8 cellular contexts compared by ENCODE assay signal in genomic region chr20:34825530-34826362, GRCh38. TPM values are rescaled to one million over a fixed set of nuclear protein-coding genes. Genes with fewer than 3 reads are reported as not detected.
DNase-seq lines count a peak whose midpoint lies in the region; ATAC-seq and TF ChIP-seq lines count a peak whose summit lies in the region.

Gene NCOA6, minus strand, starts transcription at chr20:34825651. Its CDS starts 43,296 bp downstream, at chr20:34782355.

- H3K4me3 ChIP-seq in HCT116 (replicated peaks in 1 of 2; ENCODE audit: low read depth in 1 of 2, low read length in 2 of 2): peak within 1 kb of the TSS; percentile 79 to 98
- peak within 1 kb of the TSS; percentile 99 for H3K4me3 ChIP-seq in osteoblast (ENCODE audit: insufficient read depth, low read length)

- intact Hi-C loops in HCT116 (cut with micrococcal nuclease): no loop called here

- H3K4me2 ChIP-seq in HCT116 (ENCODE audit: low read length) (peak within 1 kb of the TSS; percentile 82), osteoblast (ENCODE audit: insufficient read depth, low read length) (peak within 1 kb of the TSS; percentile 99)

- peak; percentile 54 for DNase-seq in ELF-1 (ENCODE audit: low read depth, low spot score)
- DNase-seq in HCT116 (ENCODE audit: low read depth, low spot score): peak; percentile 50
- peak; percentile 75 for DNase-seq in NAMALWA (ENCODE audit: low spot score)
- peak; percentile 48 for DNase-seq in SKM-1 (lab: John Stamatoyannopoulos, UW; ENCODE audit: unreplicated experiment)
- no peak for DNase-seq in glomerular endothelial cell (ENCODE audit: extremely low read depth, low read depth, low spot score)
- peak; percentile 97 for DNase-seq in osteoblast (ENCODE audit: insufficient read length, low spot score, missing footprints)

- H3K9ac ChIP-seq in HCT116 (ENCODE audit: low read length): peak within 1 kb of the TSS; percentile 93

- H3K4me1 Mint-ChIP-seq in activated naive CD4-positive, alpha-beta T cell treated with anti-CD3 and anti-CD28 coated beads, Interleukin-2, amount 50 U/mL, for 24 hours: peaks cover 40% of the 10 kb centered on the region

- no peaks in the 10 kb centered on the region for H3K9me3 Mint-ChIP-seq in activated naive CD4-positive, alpha-beta T cell treated with anti-CD3 and anti-CD28 coated beads, Interleukin-2, amount 50 U/mL, for 24 hours

- CTCF ChIA-PET in HCT116 (lab: Charles Lee): interaction anchor here (1.1 kb wide), 1 partner anchor 9 kb away, joined by 4 read pairs; no protein-coding TSS in a partner anchor

- peak within 1 kb of the TSS; percentile 97 for H2AFZ ChIP-seq in HCT116 (ENCODE audit: low read depth, low read length, poor library complexity, severe bottlenecking)
- peak within 1 kb of the TSS; percentile 93 for H2AFZ ChIP-seq in osteoblast (ENCODE audit: low read length)

- TF ChIP-seq POLR2A in HCT116 (IDR thresholded peaks at IDR 0.05; ENCODE audit: borderline replicate concordance, extremely low read depth, insufficient read depth, insufficient read length): peak; percentile 63

- no peak for TF ChIP-seq RAD21 in HCT116 (IDR thresholded peaks at IDR 0.05; ENCODE audit: low read depth)

- ATAC-seq in HCT116: peak; percentile 74

- H3K27me3 ChIP-seq in HCT116 (ENCODE audit: insufficient read depth, low read length) (no peaks in the 10 kb centered on the region), osteoblast (ENCODE audit: insufficient read depth, low read length) (peaks cover 6% of the 10 kb centered on the region)

- peaks cover 43% of the 10 kb centered on the region for H3K79me2 ChIP-seq in HCT116 (ENCODE audit: insufficient read depth, low read length)
- H3K79me2 ChIP-seq in osteoblast (ENCODE audit: insufficient read depth, low read length): peaks cover 44% of the 10 kb centered on the region

- H3K4me3 Mint-ChIP-seq in activated naive CD4-positive, alpha-beta T cell treated with anti-CD3 and anti-CD28 coated beads, Interleukin-2, amount 50 U/mL, for 24 hours: peak within 1 kb of the TSS; percentile 95

- BruUV-seq in HCT116 (replicated peaks; lab: Mats Ljungman, UMichigan): TSS peak; percentile 94

- RAD21 ChIA-PET in HCT116 (lab: Charles Lee; ENCODE audit: low non-redundant PET in 1 of 2, low total read pairs in 2 of 2, uncharacterized antibody in 2 of 2, unreplicated experiment in 2 of 2): no interaction called here

- peaks cover 4% of the 10 kb centered on the region; the same call in 1 of the 2 replicates for H4K20me1 ChIP-seq in HCT116 (ENCODE audit: insufficient read depth)
- peaks cover 37% of the 10 kb centered on the region for H4K20me1 ChIP-seq in osteoblast (ENCODE audit: insufficient read depth, low read length)

- H3K27ac Mint-ChIP-seq in activated naive CD4-positive, alpha-beta T cell treated with anti-CD3 and anti-CD28 coated beads, Interleukin-2, amount 50 U/mL, for 24 hours: peak within 1 kb of the TSS; percentile 95

- no peaks in the 10 kb centered on the region for H3K9me2 ChIP-seq in HCT116 (ENCODE audit: insufficient read depth)

- H3K36me3 Mint-ChIP-seq in activated naive CD4-positive, alpha-beta T cell treated with anti-CD3 and anti-CD28 coated beads, Interleukin-2, amount 50 U/mL, for 24 hours: no peaks in the 10 kb centered on the region

- no peaks in the 10 kb centered on the region for H3K27me3 Mint-ChIP-seq in activated naive CD4-positive, alpha-beta T cell treated with anti-CD3 and anti-CD28 coated beads, Interleukin-2, amount 50 U/mL, for 24 hours

- POLR2A ChIA-PET in HCT116 (lab: Charles Lee): interaction anchor here (0.5 to 1.0 kb wide), 3 partner anchors 65 to 258 kb away, joined by 3 to 4 read pairs (median 3); partner anchors contain the start of genes GSS and MYH7B

- no peaks in the 10 kb centered on the region for H3K36me3 ChIP-seq in HCT116 (ENCODE audit: control insufficient read depth in 1 of 2, insufficient read depth in 2 of 2, low read length in 2 of 2)
- no peaks in the 10 kb centered on the region for H3K36me3 ChIP-seq in osteoblast (ENCODE audit: insufficient read depth, low read length)

- no peak for TF ChIP-seq CTCF in HCT116 (IDR thresholded peaks at IDR 0.05 in 2 of 3, conservative IDR thresholded peaks at IDR 0.05 in 1 of 3; ENCODE audit: borderline replicate concordance in 1 of 3, insufficient read depth in 1 of 3, low read depth in 2 of 3, low read length in 2 of 3)
- TF ChIP-seq CTCF in osteoblast (IDR thresholded peaks at IDR 0.05; ENCODE audit: extremely low read depth, low read depth, low read length): no peak

- peak within 1 kb of the TSS; percentile 84 for H3K27ac ChIP-seq in HCT116 (ENCODE audit: low read depth, low read length)
- peak within 1 kb of the TSS; percentile 79 for H3K27ac ChIP-seq in osteoblast (ENCODE audit: low read depth, low read length)
- H3K27ac ChIP-seq in temporal lobe (ENCODE audit: low read depth, low read length): peak within 1 kb of the TSS; percentile 89

- H3K4me1 ChIP-seq in HCT116 (ENCODE audit: control insufficient read depth in 1 of 2, insufficient read depth in 2 of 2, low read length in 2 of 2) (peaks cover 15% of the 10 kb centered on the region in 2 experiments), osteoblast (ENCODE audit: insufficient read depth, low read length) (peaks cover 14% of the 10 kb centered on the region)

- H3K9me3 ChIP-seq in HCT116 (ENCODE audit: control insufficient read depth in 1 of 2, insufficient read depth in 1 of 2, low read depth in 1 of 2, low read length in 2 of 2) (no peaks in the 10 kb centered on the region), osteoblast (ENCODE audit: low read depth, low read length) (no peaks in the 10 kb centered on the region)

TF ChIP-seq in HCT116, 20 proteins besides CTCF, POLR2A, EP300 and RAD21:
- peak; percentile 47; the same call in 1 of the 2 replicates for TF ChIP-seq SIN3A (IDR thresholded peaks at IDR 0.05; ENCODE audit: low read depth)
- no peak for TF ChIP-seq SRF (IDR thresholded peaks at IDR 0.05; ENCODE audit: low read depth)
- TF ChIP-seq EGR1 (IDR thresholded peaks at IDR 0.05; ENCODE audit: low read depth): no peak
- no peak for TF ChIP-seq TCF7L2 (IDR thresholded peaks at IDR 0.05; ENCODE audit: borderline replicate concordance, extremely low read depth, insufficient read depth, insufficient read length)
- TF ChIP-seq, protein P1, sequence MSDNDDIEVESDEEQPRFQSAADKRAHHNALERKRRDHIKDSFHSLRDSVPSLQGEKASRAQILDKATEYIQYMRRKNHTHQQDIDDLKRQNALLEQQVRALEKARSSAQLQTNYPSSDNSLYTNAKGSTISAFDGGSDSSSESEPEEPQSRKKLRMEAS (IDR thresholded peaks at IDR 0.05): peak; percentile 70
- peak; percentile 21 for TF ChIP-seq SP1 (IDR thresholded peaks at IDR 0.05; ENCODE audit: low read depth)
- peak; percentile 89 for TF ChIP-seq ZFX (IDR thresholded peaks at IDR 0.05)
- peak; percentile 53; the same call in 1 of the 2 replicates for TF ChIP-seq CBX3 (IDR thresholded peaks at IDR 0.05; ENCODE audit: low read depth)
- TF ChIP-seq POLR2AphosphoS5 (IDR thresholded peaks at IDR 0.05; ENCODE audit: low read depth, low read length): peak; percentile 85

RNA-seq across cellular contexts. Expression of gene NCOA6, which starts in this region (rescaled TPM):
- total RNA-seq in HCT116 (2021; ENCODE audit: unreplicated experiment): 24.8 TPM
- 17.6 and 20.9 TPM in 2 replicates for polyA plus RNA-seq in HCT116 (2012)
- total RNA-seq in glomerular endothelial cell: 13.0 and 20.1 TPM in 2 replicates
- total RNA-seq in osteoblast: 8.7 and 10.6 TPM in 2 replicates
- 36.6 TPM for total RNA-seq in temporal lobe
